In genomic region chr9:135715056-135715595, GRCh38 we compare ENCODE assay signal across 21 cellular contexts. TPM values are rescaled to one million over a fixed set of nuclear protein-coding genes. Genes with fewer than 3 reads are reported as not detected.
DNase-seq lines count a peak whose midpoint lies in the region; ATAC-seq and TF ChIP-seq lines count a peak whose summit lies in the region.
"Had no signal": no experiment of that assay in that cellular context is flagged by ENCODE, and none has a peak within 500 bp of the region (broad histone marks: within the 10 kb centered on the region; RNA-seq: fewer than 3 reads in every experiment).

No MANE protein-coding gene starts in this region.

- no peak overlapping the region for H3K27ac Mint-ChIP-seq in mesothelial cell of epicardium
- H3K27ac Mint-ChIP-seq: CD8-positive, alpha-beta memory T cell had no signal

- peak overlapping the region; percentile 15 for H3K4me3 Mint-ChIP-seq in mesothelial cell of epicardium

- H3K36me3 Mint-ChIP-seq in mesothelial cell of epicardium: no peaks in the 10 kb centered on the region
- H3K36me3 Mint-ChIP-seq: CD8-positive, alpha-beta memory T cell had no signal

- H3K27me3 Mint-ChIP-seq in mesothelial cell of epicardium (ENCODE audit: low read depth): peaks cover 74% of the 10 kb centered on the region

- no peak for ATAC-seq in HG03097 (IDR thresholded peaks at IDR 0.05; ENCODE audit: low FRiP score, unreplicated experiment)

- no peaks in the 10 kb centered on the region for H3K9me3 Mint-ChIP-seq in mesothelial cell of epicardium
- H3K9me3 Mint-ChIP-seq: CD8-positive, alpha-beta memory T cell had no signal

- H3K27ac ChIP-seq in cingulate gyrus (ENCODE audit: low read depth, low read length): peak overlapping the region; percentile 60
- H3K27ac ChIP-seq: BLaER1 treated with 17β-estradiol and CSF1 and Interleukin-3, amounts not matched to agents 10 nM and 100 nM; PC-9; SJCRH30 had no signal

- no peak for TF ChIP-seq CTCF in mesothelial cell of epicardium (IDR thresholded peaks at IDR 0.05; ENCODE audit: unreplicated experiment)
- TF ChIP-seq CTCF in foreskin fibroblast (IDR thresholded peaks at IDR 0.05; ENCODE audit: low read depth, low read length): no peak

- DNase-seq in NCI-H748 (lab: John Stamatoyannopoulos, UW; ENCODE audit: unreplicated experiment): peak; percentile 32
- DNase-seq in NCI-H748 treated with DMSO at 0.1 percent for 48 hours (lab: John Stamatoyannopoulos, UW): no peak
- DNase-seq in mesothelial cell of epicardium (ENCODE audit: low spot score in 2 of 2, unreplicated experiment in 2 of 2): no peak
- no peak for DNase-seq in NCI-H526 treated with DMSO at 0.1 percent for 48 hours (lab: John Stamatoyannopoulos, UW)
- DNase-seq in mucosa of gallbladder (ENCODE audit: low spot score): no peak
- no peak for DNase-seq in foreskin fibroblast
- DNase-seq: CD8-positive, alpha-beta memory T cell; IMR-90; Karpas-422; MG63; NCI-H1092; NCI-H1694 treated with DMSO at 0.1 percent for 48 hours; NCI-H2107; NCI-H446; PC-9; SJCRH30 had no signal

- no peaks in the 10 kb centered on the region for H3K4me1 Mint-ChIP-seq in mesothelial cell of epicardium

- H3K4me3 ChIP-seq in foreskin fibroblast (ENCODE audit: low read depth in 1 of 2, low read length in 2 of 2): no peak overlapping the region
- H3K4me3 ChIP-seq: BLaER1 treated with 17β-estradiol and CSF1 and Interleukin-3, amounts not matched to agents 10 nM and 100 nM; MG63; PC-9; SJCRH30 had no signal

RNA-seq across cellular contexts. Expression of gene KCNT1, which starts 13.1 kb away (rescaled TPM):
- total RNA-seq in mesothelial cell of epicardium (0.09 TPM in 2 of 3 replicates, not detected in the other), mucosa of gallbladder (0.12 TPM)
- total RNA-seq: A172; CD8-positive, alpha-beta memory T cell; H4; IMR-90; PC-9 had no signal

RNA-seq across cellular contexts. Expression of gene SOHLH1, which starts 15.8 kb away (rescaled TPM):
- total RNA-seq in mesothelial cell of epicardium (not detected in 3 replicates), mucosa of gallbladder (not detected)
- total RNA-seq: A172; CD8-positive, alpha-beta memory T cell; H4; IMR-90; PC-9 had no signal

RNA-seq across cellular contexts. Expression of gene LCN9, which starts 52.0 kb away (rescaled TPM):
- 0.97 to 1.7 TPM (median 1.4 TPM) in 3 replicates for total RNA-seq in mesothelial cell of epicardium
- not detected for total RNA-seq in mucosa of gallbladder
- total RNA-seq: A172; CD8-positive, alpha-beta memory T cell; H4; IMR-90; PC-9; SJCRH30 had no signal
